ENCODE assay signal across 19 cellular contexts in genomic region chr11:69275178-69275577, GRCh38. TPM values are rescaled to one million over a fixed set of nuclear protein-coding genes. Genes with fewer than 3 reads are reported as not detected.
DNase-seq lines count a peak whose midpoint lies in the region; ATAC-seq and TF ChIP-seq lines count a peak whose summit lies in the region.
"Had no signal": no experiment of that assay in that cellular context is flagged by ENCODE, and none has a peak within 500 bp of the region (broad histone marks: within the 10 kb centered on the region; RNA-seq: fewer than 3 reads in every experiment).

No MANE protein-coding gene starts in this region.

- POLR2A ChIA-PET in Caco-2 (lab: Charles Lee): interaction anchor here (0.6 to 1.2 kb wide), 3 partner anchors 13 to 222 kb away, joined by 3 to 17 read pairs (median 7); no protein-coding TSS in a partner anchor

- peaks cover 52% of the 10 kb centered on the region for H3K4me1 ChIP-seq in Caco-2
- peaks cover 15 to 78% (median 20%) of the 10 kb centered on the region in 3 donors for H3K4me1 ChIP-seq in esophagus squamous epithelium
- H3K4me1 ChIP-seq in prostate gland (replicated peaks): peaks cover 12% of the 10 kb centered on the region

- H3K4me3 ChIP-seq in Caco-2 (ENCODE audit: low read depth, low read length): no peak overlapping the region
- no peak overlapping the region for H3K4me3 ChIP-seq in esophagus squamous epithelium
- H3K4me3 ChIP-seq in prostate gland: no peak overlapping the region
- H3K4me3 ChIP-seq: A549; BLaER1 treated with 17β-estradiol and CSF1 and Interleukin-3, amounts not matched to agents 10 nM and 100 nM; SK-N-MC had no signal

- TF ChIP-seq CTCF in Caco-2 (IDR thresholded peaks at IDR 0.05; ENCODE audit: insufficient read depth in 1 of 2, low read depth in 1 of 2, low read length in 1 of 2, severe bottlenecking in 1 of 2, unreplicated experiment in 1 of 2) (no peak), VCaP (conservative IDR thresholded peaks at IDR 0.05) (no peak), esophagus squamous epithelium (IDR thresholded peaks at IDR 0.05) (no peak), prostate gland (IDR thresholded peaks at IDR 0.05) (no peak), GM13976 (IDR thresholded peaks at IDR 0.05; ENCODE audit: borderline replicate concordance, control extremely low read depth, extremely low read depth, insufficient read depth, missing control alignments) (no peak), glutamatergic neuron (IDR thresholded peaks at IDR 0.05; ENCODE audit: partially characterized antibody, unreplicated experiment) (no peak)

- BruUV-seq in Caco-2 (replicated peaks; lab: Mats Ljungman, UMichigan): TSS peak; percentile 57

- intact Hi-C loops in Caco-2 (cut with micrococcal nuclease; ENCODE audit: unreplicated experiment): loop anchor here (2.0 kb wide), 1 partner anchor 160 kb away; no protein-coding TSS in a partner anchor
- intact Hi-C loops in esophagus squamous epithelium (cut with DNase I): no loop called here
- intact Hi-C loops in prostate gland (cut with DNase I): no loop called here

- no peaks in the 10 kb centered on the region for H3K27me3 Mint-ChIP-seq in Caco-2 (ENCODE audit: insufficient read depth, unreplicated experiment)
- H3K27me3 Mint-ChIP-seq in glutamatergic neuron (ENCODE audit: unreplicated experiment): no peaks in the 10 kb centered on the region
- H3K27me3 Mint-ChIP-seq: IgD-negative memory B cell had no signal

- in situ Hi-C loops in GM13976 (cut with MboI; ENCODE audit: low sequenced_read_pairs, unreplicated experiment): loop anchor here (25.0 kb wide), 2 partner anchors 163 to 362 kb away; partner anchors contain the start of gene CCND1

- H3K4me3 Mint-ChIP-seq in Caco-2 (ENCODE audit: unreplicated experiment) (peak overlapping the region; percentile 3), glutamatergic neuron (ENCODE audit: unreplicated experiment) (no peak overlapping the region)
- H3K4me3 Mint-ChIP-seq: IgD-negative memory B cell had no signal

- no peak for ATAC-seq in GM18873 (IDR thresholded peaks at IDR 0.05; ENCODE audit: low FRiP score, unreplicated experiment)
- ATAC-seq: Panc1 had no signal

- CTCF ChIA-PET in Caco-2 (lab: Charles Lee): interaction anchor here (0.6 to 1.4 kb wide), 7 partner anchors 13 to 263 kb away, joined by 3 to 12 read pairs (median 6); no protein-coding TSS in a partner anchor

- no peaks in the 10 kb centered on the region for H3K9me3 ChIP-seq in Caco-2
- no peaks in the 10 kb centered on the region for H3K9me3 ChIP-seq in esophagus squamous epithelium
- H3K9me3 ChIP-seq in prostate gland: no peaks in the 10 kb centered on the region
- H3K9me3 ChIP-seq: A549; BLaER1 treated with 17β-estradiol and CSF1 and Interleukin-3, amounts not matched to agents 10 nM and 100 nM had no signal

- H3K27me3 ChIP-seq in Caco-2 (replicated peaks; ENCODE audit: control insufficient read depth, insufficient read depth, low read length): no peaks in the 10 kb centered on the region
- H3K27me3 ChIP-seq in esophagus squamous epithelium: no peaks in the 10 kb centered on the region
- no peaks in the 10 kb centered on the region for H3K27me3 ChIP-seq in prostate gland (replicated peaks; ENCODE audit: insufficient read depth)
- H3K27me3 ChIP-seq: BLaER1 treated with 17β-estradiol and CSF1 and Interleukin-3, amounts not matched to agents 10 nM and 100 nM had no signal

- no peaks in the 10 kb centered on the region for H3K36me3 Mint-ChIP-seq in Caco-2 (ENCODE audit: insufficient read depth, unreplicated experiment)
- H3K36me3 Mint-ChIP-seq in glutamatergic neuron (ENCODE audit: unreplicated experiment): peaks cover 7% of the 10 kb centered on the region
- H3K36me3 Mint-ChIP-seq: IgD-negative memory B cell had no signal

- TF ChIP-seq POLR2A in esophagus squamous epithelium (IDR thresholded peaks at IDR 0.05) (no peak), prostate gland (IDR thresholded peaks at IDR 0.05) (no peak)

- DNase-seq in Caco-2 (no peak), esophagus squamous epithelium (lab: John Stamatoyannopoulos, UW) (no peak), prostate gland (ENCODE audit: low spot score) (no peak), NCI-H2171 treated with DMSO at 0.1 percent for 48 hours (lab: John Stamatoyannopoulos, UW) (no peak), GM13976 (ENCODE audit: low spot score) (no peak), glutamatergic neuron (no peak)
- DNase-seq: GF-D8, H7, NCI-H187, NCI-H510A, NCI-H774, Right ventricle myocardium superior had no signal

- peaks cover 19% of the 10 kb centered on the region for H3K4me1 Mint-ChIP-seq in Caco-2 (ENCODE audit: low read depth, unreplicated experiment)
- H3K4me1 Mint-ChIP-seq in glutamatergic neuron (ENCODE audit: low read depth, unreplicated experiment): peaks cover 15% of the 10 kb centered on the region

- H3K9me3 Mint-ChIP-seq in Caco-2 (ENCODE audit: unreplicated experiment) (peaks cover 11% of the 10 kb centered on the region), glutamatergic neuron (ENCODE audit: unreplicated experiment) (peaks cover 9% of the 10 kb centered on the region)
- H3K9me3 Mint-ChIP-seq: IgD-negative memory B cell had no signal

- H3K27ac Mint-ChIP-seq in Caco-2 (ENCODE audit: unreplicated experiment): peak overlapping the region; percentile 5
- no peak overlapping the region for H3K27ac Mint-ChIP-seq in glutamatergic neuron (ENCODE audit: unreplicated experiment)
- H3K27ac Mint-ChIP-seq: IgD-negative memory B cell had no signal

- H3K27ac ChIP-seq in VCaP: peak overlapping the region; percentile 31
- peak overlapping the region; percentile 78 to 91 (median 80) for H3K27ac ChIP-seq in esophagus squamous epithelium
- H3K27ac ChIP-seq in prostate gland: peak overlapping the region; percentile 21 to 64
- H3K27ac ChIP-seq: BLaER1 treated with 17β-estradiol and CSF1 and Interleukin-3, amounts not matched to agents 10 nM and 100 nM; SK-N-MC had no signal

- H3K36me3 ChIP-seq in Caco-2 (ENCODE audit: control insufficient read depth, insufficient read depth, low read length) (no peaks in the 10 kb centered on the region), esophagus squamous epithelium (no peaks in the 10 kb centered on the region), prostate gland (no peaks in the 10 kb centered on the region)
- H3K36me3 ChIP-seq: BLaER1 treated with 17β-estradiol and CSF1 and Interleukin-3, amounts not matched to agents 10 nM and 100 nM had no signal

RNA-seq across cellular contexts. Expression of gene MYEOV, which starts 18.8 kb away (rescaled TPM):
- total RNA-seq in Caco-2 (2022) (0.52 TPM in 1 of 2 replicates, not detected in the other), esophagus squamous epithelium (10 to 100 TPM in 3 of 4 donors, 1 to 10 TPM in 1; 5.7 to 24.6 (median 20.2) TPM), prostate gland (1 to 10 TPM in 1 of 2 donors, not detected in 1; 1.1 TPM), glutamatergic neuron (ENCODE audit: unreplicated experiment) (not detected)
- total RNA-seq: Right ventricle myocardium superior had no signal
